1 cellular context compared by ENCODE assay signal in the genomic region with DNA sequence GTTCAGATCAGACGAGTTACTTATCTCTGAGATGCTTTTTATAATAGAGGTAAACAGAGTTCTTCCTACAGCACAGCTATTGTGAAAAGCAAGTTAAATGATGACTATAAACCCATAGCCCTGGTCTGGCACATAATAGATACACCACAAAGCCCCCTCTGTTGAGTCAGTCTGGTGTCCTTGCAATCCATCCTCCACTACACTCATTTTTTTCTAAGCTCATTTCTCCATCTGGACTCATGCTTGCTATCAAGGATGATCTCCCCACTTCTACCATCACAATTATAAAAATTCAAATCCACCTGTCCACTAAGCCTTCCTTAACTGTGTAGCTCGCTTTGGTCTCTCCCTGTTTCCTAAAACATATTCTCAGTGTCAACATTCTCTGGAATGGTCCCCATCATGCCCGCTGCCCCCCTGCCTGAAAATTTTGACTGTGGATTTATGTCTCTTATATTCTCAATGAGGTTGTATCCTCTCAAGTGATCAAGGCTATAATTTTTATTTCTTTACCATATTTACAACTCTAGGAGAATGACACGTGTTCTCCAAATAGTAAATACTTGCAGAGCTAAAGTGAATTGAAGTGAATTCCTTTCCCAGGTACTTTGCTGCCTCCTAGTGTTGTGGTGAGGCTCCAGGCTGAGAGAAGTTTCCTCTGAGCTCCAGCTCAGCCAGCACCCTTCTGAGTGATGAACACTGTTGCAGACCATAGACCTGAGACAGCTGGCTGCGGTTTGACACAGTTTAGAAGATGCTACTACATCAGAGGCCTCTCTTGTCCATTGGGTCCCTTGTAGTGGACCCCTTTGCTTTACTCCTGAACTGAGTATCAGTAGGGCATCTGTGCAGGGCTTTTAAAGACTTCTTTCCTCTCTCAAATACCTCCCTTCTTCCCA.
A peak's percentile ranks its signal among the peaks of the same experiment; 100 is the strongest.
TF ChIP-seq lines count a peak whose summit lies in the region.

No MANE protein-coding gene starts in this region.

TF ChIP-seq in HepG2, 621 proteins besides CTCF, POLR2A, EP300 and RAD21 (continued from another document and continues in another):
- TF ChIP-seq, protein P1, sequence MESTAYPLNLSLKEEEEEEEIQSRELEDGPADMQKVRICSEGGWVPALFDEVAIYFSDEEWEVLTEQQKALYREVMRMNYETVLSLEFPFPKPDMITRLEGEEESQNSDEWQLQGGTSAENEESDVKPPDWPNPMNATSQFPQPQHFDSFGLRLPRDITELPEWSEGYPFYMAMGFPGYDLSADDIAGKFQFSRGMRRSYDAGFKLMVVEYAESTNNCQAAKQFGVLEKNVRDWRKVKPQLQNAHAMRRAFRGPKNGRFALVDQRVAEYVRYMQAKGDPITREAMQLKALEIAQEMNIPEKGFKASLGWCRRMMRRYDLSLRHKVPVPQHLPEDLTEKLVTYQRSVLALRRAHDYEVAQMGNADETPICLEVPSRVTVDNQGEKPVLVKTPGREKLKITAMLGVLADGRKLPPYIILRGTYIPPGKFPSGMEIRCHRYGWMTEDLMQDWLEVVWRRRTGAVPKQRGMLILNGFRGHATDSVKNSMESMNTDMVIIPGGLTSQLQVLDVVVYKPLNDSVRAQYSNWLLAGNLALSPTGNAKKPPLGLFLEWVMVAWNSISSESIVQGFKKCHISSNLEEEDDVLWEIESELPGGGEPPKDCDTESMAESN (CRISPR knock-in tag; conservative IDR thresholded peaks at IDR 0.05), result no peak
- TF ChIP-seq MYC (CRISPR knock-in tag; IDR thresholded peaks at IDR 0.05; ENCODE audit: borderline replicate concordance) (no peak), TCF12 (IDR thresholded peaks at IDR 0.05) (no peak), TCF12 (CRISPR knock-in tag; IDR thresholded peaks at IDR 0.05) (no peak), ZSCAN31 (CRISPR knock-in tag; IDR thresholded peaks at IDR 0.05; ENCODE audit: low read depth) (peak; percentile 27; the same call in 1 of the 2 replicates), JARID2 (CRISPR knock-in tag; IDR thresholded peaks at IDR 0.05; ENCODE audit: insufficient replicate concordance) (peak; percentile 33), HIVEP1 (CRISPR knock-in tag; IDR thresholded peaks at IDR 0.05) (no peak), ZNF768 (CRISPR knock-in tag; IDR thresholded peaks at IDR 0.05) (no peak), NR2F2 (IDR thresholded peaks at IDR 0.05; ENCODE audit: borderline replicate concordance, low read depth) (no peak), ZKSCAN1 (IDR thresholded peaks at IDR 0.05; ENCODE audit: low read length) (no peak), IKZF1 (IDR thresholded peaks at IDR 0.05) (no peak), NKX3-1 (CRISPR knock-in tag; IDR thresholded peaks at IDR 0.05) (no peak), MED1 (CRISPR knock-in tag; IDR thresholded peaks at IDR 0.05) (peak; percentile 65; the same call in 1 of the 2 replicates), TARDBP (CRISPR knock-in tag; IDR thresholded peaks at IDR 0.05) (no peak), GATAD1 (CRISPR knock-in tag; IDR thresholded peaks at IDR 0.05) (peak; percentile 51; the same call in 1 of the 2 replicates), JUND (CRISPR knock-in tag; IDR thresholded peaks at IDR 0.05) (no peak), SRSF4 (IDR thresholded peaks at IDR 0.05; ENCODE audit: low read depth, low read length, poor library complexity, severe bottlenecking) (no peak), IRF2 (CRISPR knock-in tag; IDR thresholded peaks at IDR 0.05) (peak; percentile 34; the same call in 1 of the 2 replicates), ZNF782 (CRISPR knock-in tag; IDR thresholded peaks at IDR 0.05; ENCODE audit: borderline replicate concordance) (0 out of 2 replicates have a peak, but pooled peaks have one; percentile 69), ONECUT2 (CRISPR knock-in tag; IDR thresholded peaks at IDR 0.05) (no peak), RXRB (CRISPR knock-in tag; IDR thresholded peaks at IDR 0.05; ENCODE audit: borderline replicate concordance) (peak; percentile 21; the same call in 1 of the 2 replicates), PPARG (CRISPR knock-in tag; conservative IDR thresholded peaks at IDR 0.05) (0 out of 2 replicates have a peak, but pooled peaks have one; percentile 37), ZBTB21 (CRISPR knock-in tag; IDR thresholded peaks at IDR 0.05) (no peak), RELA (CRISPR knock-in tag; IDR thresholded peaks at IDR 0.05) (no peak), STAT5B (CRISPR knock-in tag; IDR thresholded peaks at IDR 0.05) (no peak), ZMYM4 (CRISPR knock-in tag; IDR thresholded peaks at IDR 0.05) (0 out of 2 replicates have a peak, but pooled peaks have one; percentile 30)
- TF ChIP-seq, protein P2, sequence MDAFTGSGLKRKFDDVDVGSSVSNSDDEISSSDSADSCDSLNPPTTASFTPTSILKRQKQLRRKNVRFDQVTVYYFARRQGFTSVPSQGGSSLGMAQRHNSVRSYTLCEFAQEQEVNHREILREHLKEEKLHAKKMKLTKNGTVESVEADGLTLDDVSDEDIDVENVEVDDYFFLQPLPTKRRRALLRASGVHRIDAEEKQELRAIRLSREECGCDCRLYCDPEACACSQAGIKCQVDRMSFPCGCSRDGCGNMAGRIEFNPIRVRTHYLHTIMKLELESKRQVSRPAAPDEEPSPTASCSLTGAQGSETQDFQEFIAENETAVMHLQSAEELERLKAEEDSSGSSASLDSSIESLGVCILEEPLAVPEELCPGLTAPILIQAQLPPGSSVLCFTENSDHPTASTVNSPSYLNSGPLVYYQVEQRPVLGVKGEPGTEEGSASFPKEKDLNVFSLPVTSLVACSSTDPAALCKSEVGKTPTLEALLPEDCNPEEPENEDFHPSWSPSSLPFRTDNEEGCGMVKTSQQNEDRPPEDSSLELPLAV (CRISPR knock-in tag; conservative IDR thresholded peaks at IDR 0.05; ENCODE audit: low read depth), result no peak
- TF ChIP-seq, protein P3, sequence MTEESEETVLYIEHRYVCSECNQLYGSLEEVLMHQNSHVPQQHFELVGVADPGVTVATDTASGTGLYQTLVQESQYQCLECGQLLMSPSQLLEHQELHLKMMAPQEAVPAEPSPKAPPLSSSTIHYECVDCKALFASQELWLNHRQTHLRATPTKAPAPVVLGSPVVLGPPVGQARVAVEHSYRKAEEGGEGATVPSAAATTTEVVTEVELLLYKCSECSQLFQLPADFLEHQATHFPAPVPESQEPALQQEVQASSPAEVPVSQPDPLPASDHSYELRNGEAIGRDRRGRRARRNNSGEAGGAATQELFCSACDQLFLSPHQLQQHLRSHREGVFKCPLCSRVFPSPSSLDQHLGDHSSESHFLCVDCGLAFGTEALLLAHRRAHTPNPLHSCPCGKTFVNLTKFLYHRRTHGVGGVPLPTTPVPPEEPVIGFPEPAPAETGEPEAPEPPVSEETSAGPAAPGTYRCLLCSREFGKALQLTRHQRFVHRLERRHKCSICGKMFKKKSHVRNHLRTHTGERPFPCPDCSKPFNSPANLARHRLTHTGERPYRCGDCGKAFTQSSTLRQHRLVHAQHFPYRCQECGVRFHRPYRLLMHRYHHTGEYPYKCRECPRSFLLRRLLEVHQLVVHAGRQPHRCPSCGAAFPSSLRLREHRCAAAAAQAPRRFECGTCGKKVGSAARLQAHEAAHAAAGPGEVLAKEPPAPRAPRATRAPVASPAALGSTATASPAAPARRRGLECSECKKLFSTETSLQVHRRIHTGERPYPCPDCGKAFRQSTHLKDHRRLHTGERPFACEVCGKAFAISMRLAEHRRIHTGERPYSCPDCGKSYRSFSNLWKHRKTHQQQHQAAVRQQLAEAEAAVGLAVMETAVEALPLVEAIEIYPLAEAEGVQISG (CRISPR knock-in tag; IDR thresholded peaks at IDR 0.05), result no peak
- TF ChIP-seq, protein P4, sequence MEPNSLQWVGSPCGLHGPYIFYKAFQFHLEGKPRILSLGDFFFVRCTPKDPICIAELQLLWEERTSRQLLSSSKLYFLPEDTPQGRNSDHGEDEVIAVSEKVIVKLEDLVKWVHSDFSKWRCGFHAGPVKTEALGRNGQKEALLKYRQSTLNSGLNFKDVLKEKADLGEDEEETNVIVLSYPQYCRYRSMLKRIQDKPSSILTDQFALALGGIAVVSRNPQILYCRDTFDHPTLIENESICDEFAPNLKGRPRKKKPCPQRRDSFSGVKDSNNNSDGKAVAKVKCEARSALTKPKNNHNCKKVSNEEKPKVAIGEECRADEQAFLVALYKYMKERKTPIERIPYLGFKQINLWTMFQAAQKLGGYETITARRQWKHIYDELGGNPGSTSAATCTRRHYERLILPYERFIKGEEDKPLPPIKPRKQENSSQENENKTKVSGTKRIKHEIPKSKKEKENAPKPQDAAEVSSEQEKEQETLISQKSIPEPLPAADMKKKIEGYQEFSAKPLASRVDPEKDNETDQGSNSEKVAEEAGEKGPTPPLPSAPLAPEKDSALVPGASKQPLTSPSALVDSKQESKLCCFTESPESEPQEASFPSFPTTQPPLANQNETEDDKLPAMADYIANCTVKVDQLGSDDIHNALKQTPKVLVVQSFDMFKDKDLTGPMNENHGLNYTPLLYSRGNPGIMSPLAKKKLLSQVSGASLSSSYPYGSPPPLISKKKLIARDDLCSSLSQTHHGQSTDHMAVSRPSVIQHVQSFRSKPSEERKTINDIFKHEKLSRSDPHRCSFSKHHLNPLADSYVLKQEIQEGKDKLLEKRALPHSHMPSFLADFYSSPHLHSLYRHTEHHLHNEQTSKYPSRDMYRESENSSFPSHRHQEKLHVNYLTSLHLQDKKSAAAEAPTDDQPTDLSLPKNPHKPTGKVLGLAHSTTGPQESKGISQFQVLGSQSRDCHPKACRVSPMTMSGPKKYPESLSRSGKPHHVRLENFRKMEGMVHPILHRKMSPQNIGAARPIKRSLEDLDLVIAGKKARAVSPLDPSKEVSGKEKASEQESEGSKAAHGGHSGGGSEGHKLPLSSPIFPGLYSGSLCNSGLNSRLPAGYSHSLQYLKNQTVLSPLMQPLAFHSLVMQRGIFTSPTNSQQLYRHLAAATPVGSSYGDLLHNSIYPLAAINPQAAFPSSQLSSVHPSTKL (CRISPR knock-in tag; IDR thresholded peaks at IDR 0.05), result peak; percentile 30; the same call in 1 of the 2 replicates
- TF ChIP-seq, protein P5, sequence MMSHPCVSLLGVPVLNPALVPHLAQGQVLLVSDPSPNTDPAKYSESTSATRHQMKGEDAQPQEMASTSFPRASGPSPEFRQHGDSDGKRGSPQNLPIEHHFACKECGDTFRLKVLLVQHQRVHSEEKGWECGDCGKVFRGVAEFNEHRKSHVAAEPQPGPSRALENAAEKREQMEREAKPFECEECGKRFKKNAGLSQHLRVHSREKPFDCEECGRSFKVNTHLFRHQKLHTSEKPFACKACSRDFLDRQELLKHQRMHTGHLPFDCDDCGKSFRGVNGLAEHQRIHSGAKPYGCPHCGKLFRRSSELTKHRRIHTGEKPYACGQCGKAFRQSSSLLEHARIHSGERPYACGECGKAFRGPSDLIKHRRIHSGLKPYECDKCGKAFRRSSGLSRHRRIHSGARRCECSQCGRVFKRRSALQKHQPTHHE (CRISPR knock-in tag; IDR thresholded peaks at IDR 0.05; ENCODE audit: borderline replicate concordance), result no peak
- TF ChIP-seq, protein P6, sequence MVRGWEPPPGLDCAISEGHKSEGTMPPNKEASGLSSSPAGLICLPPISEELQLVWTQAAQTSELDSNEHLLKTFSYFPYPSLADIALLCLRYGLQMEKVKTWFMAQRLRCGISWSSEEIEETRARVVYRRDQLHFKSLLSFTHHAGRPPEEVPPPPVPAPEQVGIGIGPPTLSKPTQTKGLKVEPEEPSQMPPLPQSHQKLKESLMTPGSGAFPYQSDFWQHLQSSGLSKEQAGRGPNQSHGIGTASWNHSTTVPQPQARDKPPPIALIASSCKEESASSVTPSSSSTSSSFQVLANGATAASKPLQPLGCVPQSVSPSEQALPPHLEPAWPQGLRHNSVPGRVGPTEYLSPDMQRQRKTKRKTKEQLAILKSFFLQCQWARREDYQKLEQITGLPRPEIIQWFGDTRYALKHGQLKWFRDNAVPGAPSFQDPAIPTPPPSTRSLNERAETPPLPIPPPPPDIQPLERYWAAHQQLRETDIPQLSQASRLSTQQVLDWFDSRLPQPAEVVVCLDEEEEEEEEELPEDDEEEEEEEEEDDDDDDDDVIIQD (CRISPR knock-in tag; IDR thresholded peaks at IDR 0.05; ENCODE audit: low read depth), result no peak
- TF ChIP-seq, protein P7, sequence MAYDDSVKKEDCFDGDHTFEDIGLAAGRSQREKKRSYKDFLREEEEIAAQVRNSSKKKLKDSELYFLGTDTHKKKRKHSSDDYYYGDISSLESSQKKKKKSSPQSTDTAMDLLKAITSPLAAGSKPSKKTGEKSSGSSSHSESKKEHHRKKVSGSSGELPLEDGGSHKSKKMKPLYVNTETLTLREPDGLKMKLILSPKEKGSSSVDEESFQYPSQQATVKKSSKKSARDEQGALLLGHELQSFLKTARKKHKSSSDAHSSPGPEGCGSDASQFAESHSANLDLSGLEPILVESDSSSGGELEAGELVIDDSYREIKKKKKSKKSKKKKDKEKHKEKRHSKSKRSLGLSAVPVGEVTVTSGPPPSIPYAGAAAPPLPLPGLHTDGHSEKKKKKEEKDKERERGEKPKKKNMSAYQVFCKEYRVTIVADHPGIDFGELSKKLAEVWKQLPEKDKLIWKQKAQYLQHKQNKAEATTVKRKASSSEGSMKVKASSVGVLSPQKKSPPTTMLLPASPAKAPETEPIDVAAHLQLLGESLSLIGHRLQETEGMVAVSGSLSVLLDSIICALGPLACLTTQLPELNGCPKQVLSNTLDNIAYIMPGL (CRISPR knock-in tag; IDR thresholded peaks at IDR 0.05; ENCODE audit: borderline replicate concordance in 1 of 2, low read depth in 1 of 2), result peak in 1 of 2 experiments; percentile 48; a peak in 1 of 4 replicates
- TF ChIP-seq, protein P8, sequence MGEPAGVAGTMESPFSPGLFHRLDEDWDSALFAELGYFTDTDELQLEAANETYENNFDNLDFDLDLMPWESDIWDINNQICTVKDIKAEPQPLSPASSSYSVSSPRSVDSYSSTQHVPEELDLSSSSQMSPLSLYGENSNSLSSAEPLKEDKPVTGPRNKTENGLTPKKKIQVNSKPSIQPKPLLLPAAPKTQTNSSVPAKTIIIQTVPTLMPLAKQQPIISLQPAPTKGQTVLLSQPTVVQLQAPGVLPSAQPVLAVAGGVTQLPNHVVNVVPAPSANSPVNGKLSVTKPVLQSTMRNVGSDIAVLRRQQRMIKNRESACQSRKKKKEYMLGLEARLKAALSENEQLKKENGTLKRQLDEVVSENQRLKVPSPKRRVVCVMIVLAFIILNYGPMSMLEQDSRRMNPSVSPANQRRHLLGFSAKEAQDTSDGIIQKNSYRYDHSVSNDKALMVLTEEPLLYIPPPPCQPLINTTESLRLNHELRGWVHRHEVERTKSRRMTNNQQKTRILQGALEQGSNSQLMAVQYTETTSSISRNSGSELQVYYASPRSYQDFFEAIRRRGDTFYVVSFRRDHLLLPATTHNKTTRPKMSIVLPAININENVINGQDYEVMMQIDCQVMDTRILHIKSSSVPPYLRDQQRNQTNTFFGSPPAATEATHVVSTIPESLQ (CRISPR knock-in tag; conservative IDR thresholded peaks at IDR 0.05), result no peak
